Comparison of ENCODE assay signal across 1 cellular context in the genomic region with DNA sequence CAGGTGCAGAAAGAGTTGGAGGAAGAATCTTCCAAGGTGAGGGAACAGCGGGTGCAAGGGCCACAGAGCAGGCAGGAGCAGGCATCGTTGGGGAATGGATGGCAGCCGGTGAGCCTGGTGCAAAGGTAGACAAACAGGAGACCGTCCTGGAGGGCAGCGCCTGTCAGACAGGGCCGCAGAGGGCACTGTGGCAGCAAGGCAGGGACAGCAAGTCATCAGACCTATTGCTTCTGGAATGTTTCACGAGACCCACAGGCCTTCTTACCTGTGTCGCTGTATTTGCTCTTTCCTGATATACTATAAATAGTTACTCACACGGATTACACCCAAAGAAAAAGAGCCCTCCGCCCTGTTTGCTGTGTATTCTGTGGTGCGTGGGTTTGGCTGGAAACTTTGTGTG.
TF ChIP-seq lines count a peak whose summit lies in the region.

No MANE protein-coding gene starts in this region.

TF ChIP-seq in WTC11, 78 proteins besides CTCF, POLR2A, EP300 and RAD21 (continued from another document):
- TF ChIP-seq, protein P1, sequence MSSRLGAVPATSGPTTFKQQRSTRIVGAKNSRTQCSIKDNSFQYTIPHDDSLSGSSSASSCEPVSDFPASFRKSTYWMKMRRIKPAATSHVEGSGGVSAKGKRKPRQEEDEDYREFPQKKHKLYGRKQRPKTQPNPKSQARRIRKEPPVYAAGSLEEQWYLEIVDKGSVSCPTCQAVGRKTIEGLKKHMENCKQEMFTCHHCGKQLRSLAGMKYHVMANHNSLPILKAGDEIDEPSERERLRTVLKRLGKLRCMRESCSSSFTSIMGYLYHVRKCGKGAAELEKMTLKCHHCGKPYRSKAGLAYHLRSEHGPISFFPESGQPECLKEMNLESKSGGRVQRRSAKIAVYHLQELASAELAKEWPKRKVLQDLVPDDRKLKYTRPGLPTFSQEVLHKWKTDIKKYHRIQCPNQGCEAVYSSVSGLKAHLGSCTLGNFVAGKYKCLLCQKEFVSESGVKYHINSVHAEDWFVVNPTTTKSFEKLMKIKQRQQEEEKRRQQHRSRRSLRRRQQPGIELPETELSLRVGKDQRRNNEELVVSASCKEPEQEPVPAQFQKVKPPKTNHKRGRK (CRISPR knock-in tag; IDR thresholded peaks at IDR 0.05; ENCODE audit: borderline replicate concordance) = no peak
- TF ChIP-seq ZNF121 (CRISPR knock-in tag; IDR thresholded peaks at IDR 0.05) (no peak), CREB1 (CRISPR knock-in tag; IDR thresholded peaks at IDR 0.05) (no peak), ZNF281 (CRISPR knock-in tag; IDR thresholded peaks at IDR 0.05) (no peak), TEAD1 (CRISPR knock-in tag; IDR thresholded peaks at IDR 0.05) (no peak), NR1H2 (CRISPR knock-in tag; IDR thresholded peaks at IDR 0.05) (no peak), TCF7 (CRISPR knock-in tag; IDR thresholded peaks at IDR 0.05; ENCODE audit: low read depth) (no peak), ARID4B (CRISPR knock-in tag; IDR thresholded peaks at IDR 0.05; ENCODE audit: borderline replicate concordance) (no peak), OVOL2 (CRISPR knock-in tag; IDR thresholded peaks at IDR 0.05; ENCODE audit: borderline replicate concordance) (no peak)
